8 cellular contexts compared by ENCODE assay signal in the genomic region with DNA sequence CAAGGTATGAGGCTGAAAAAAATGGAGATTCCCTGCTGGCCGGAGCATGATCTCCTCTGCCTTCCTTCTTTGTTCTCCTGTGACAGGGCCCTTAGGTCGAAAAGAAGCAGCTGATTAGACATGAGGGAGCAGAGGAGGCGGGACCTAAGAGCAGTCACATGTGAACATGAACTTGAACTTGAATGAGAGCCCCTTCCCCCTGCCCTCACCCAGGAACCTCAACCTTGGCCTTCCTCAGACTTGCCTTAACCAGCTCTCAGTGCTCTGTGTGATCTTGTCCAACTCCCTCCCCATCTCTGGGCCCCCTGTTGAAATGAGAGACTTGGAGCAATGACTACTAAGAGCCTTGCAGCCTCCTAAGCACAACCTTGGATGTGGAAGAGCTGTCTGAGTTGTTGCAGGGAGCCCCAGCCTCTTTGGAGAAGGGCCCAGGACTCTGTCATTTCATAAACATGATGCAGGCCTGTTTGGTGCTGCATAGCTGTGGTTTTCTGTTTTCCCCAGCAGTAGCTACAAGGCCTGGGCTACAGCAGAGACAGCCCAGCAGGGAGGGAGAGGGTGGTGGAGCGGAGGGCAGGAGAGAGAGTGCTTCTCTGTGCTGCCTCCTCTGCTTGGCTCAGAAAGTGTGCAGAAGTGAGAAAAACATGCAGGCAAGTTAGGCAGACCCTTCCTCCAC.
A peak's percentile ranks its signal among the peaks of the same experiment; 100 is the strongest.
DNase-seq lines count a peak whose midpoint lies in the region; ATAC-seq and TF ChIP-seq lines count a peak whose summit lies in the region.

No MANE protein-coding gene starts in this region.

- DNase-seq in HFF-Myc (ENCODE audit: extremely low read depth, low read depth): peak; percentile 76
- DNase-seq in kidney tubule cell (ENCODE audit: low spot score): peak; percentile 44
- peak; percentile 30 for DNase-seq in stomach
- DNase-seq in natural killer cell treated with Interleukin-12 subunit alpha and Interleukin-12 subunit beta and Interleukin-15 and Interleukin-18, amount 100 ng/mL, for 72 hours (ENCODE audit: low spot score): no peak
- no peak for DNase-seq in activated CD4-positive, alpha-beta T cell treated with anti-CD3 and anti-CD28 coated beads, Interleukin-2, amount 50 U/mL, for 48 hours

- TF ChIP-seq CTCF in HFF-Myc (IDR thresholded peaks at IDR 0.05; ENCODE audit: low read depth, low read length, missing control alignments): no peak
- no peak for TF ChIP-seq CTCF in brain (conservative IDR thresholded peaks at IDR 0.05)
- no peak for TF ChIP-seq CTCF in stomach (IDR thresholded peaks at IDR 0.05)

- peak overlapping the region in 1 of 5 experiments; percentile 17 for H3K4me3 Mint-ChIP-seq in brain
- no peak overlapping the region for H3K4me3 Mint-ChIP-seq in natural killer cell treated with Interleukin-12 subunit alpha and Interleukin-12 subunit beta and Interleukin-15 and Interleukin-18, amount 100 ng/mL, for 72 hours

- peaks cover 11% of the 10 kb centered on the region for H3K36me3 Mint-ChIP-seq in brain
- no peaks in the 10 kb centered on the region for H3K36me3 Mint-ChIP-seq in natural killer cell treated with Interleukin-12 subunit alpha and Interleukin-12 subunit beta and Interleukin-15 and Interleukin-18, amount 100 ng/mL, for 72 hours

- no peak for TF ChIP-seq POLR2A in stomach (IDR thresholded peaks at IDR 0.05)

- ATAC-seq in HG03432 (IDR thresholded peaks at IDR 0.05; ENCODE audit: unreplicated experiment) (no peak), HG03108 (IDR thresholded peaks at IDR 0.05; ENCODE audit: unreplicated experiment) (no peak)
- ATAC-seq in natural killer cell treated with Interleukin-12 subunit alpha and Interleukin-12 subunit beta and Interleukin-15 and Interleukin-18, amount 100 ng/mL, for 72 hours: no peak

- intact Hi-C loops in stomach (cut with DNase I; ENCODE audit: low total_unique reads): no loop called here

- peaks cover 5 to 37% (median 21%) of the 10 kb centered on the region in 4 donors for H3K4me1 ChIP-seq in stomach

- WGBS in stomach, 5 donors: 58 to 74% (median 63%) methylated on average over 4 of the region's 4 CpGs

- peaks cover 61% of the 10 kb centered on the region for H3K4me1 Mint-ChIP-seq in brain
- H3K4me1 Mint-ChIP-seq in natural killer cell treated with Interleukin-12 subunit alpha and Interleukin-12 subunit beta and Interleukin-15 and Interleukin-18, amount 100 ng/mL, for 72 hours (ENCODE audit: low read depth in 2 of 2): no peaks in the 10 kb centered on the region

- no peak overlapping the region for H3K4me3 ChIP-seq in HFF-Myc (replicated peaks; ENCODE audit: low read depth, low read length)
- H3K4me3 ChIP-seq in stomach: no peak overlapping the region

- H3K36me3 ChIP-seq in stomach: no peaks in the 10 kb centered on the region

- H3K27me3 Mint-ChIP-seq in brain: no peaks in the 10 kb centered on the region
- H3K27me3 Mint-ChIP-seq in natural killer cell treated with Interleukin-12 subunit alpha and Interleukin-12 subunit beta and Interleukin-15 and Interleukin-18, amount 100 ng/mL, for 72 hours: peaks cover 2 to 7% of the 10 kb centered on the region in 2 donors

- peaks cover 0 to 7% (median 0%) of the 10 kb centered on the region in 4 donors for H3K9me3 ChIP-seq in stomach

- H3K9me3 Mint-ChIP-seq in brain: peaks cover 9 to 12% (median 11%) of the 10 kb centered on the region in 5 experiments
- peaks cover 6% of the 10 kb centered on the region for H3K9me3 Mint-ChIP-seq in natural killer cell treated with Interleukin-12 subunit alpha and Interleukin-12 subunit beta and Interleukin-15 and Interleukin-18, amount 100 ng/mL, for 72 hours

- TF ChIP-seq EP300 in stomach (IDR thresholded peaks at IDR 0.05): no peak

- peak overlapping the region; percentile 89 to 97 (median 94) for H3K27ac Mint-ChIP-seq in brain
- no peak overlapping the region for H3K27ac Mint-ChIP-seq in natural killer cell treated with Interleukin-12 subunit alpha and Interleukin-12 subunit beta and Interleukin-15 and Interleukin-18, amount 100 ng/mL, for 72 hours

- H3K27me3 ChIP-seq in stomach: no peaks in the 10 kb centered on the region

- peak overlapping the region in 3 of 5 donors; percentile 49 to 73 (median 72) for H3K27ac ChIP-seq in stomach

Comparison
In these comparisons a context has a peak if more than half of its experiments do, and no peak if none do; other contexts are left out.
1. DNase-seq: peak in HFF-Myc (single experiment), kidney tubule cell (single experiment) and stomach (single experiment); none in natural killer cell treated with Interleukin-12 subunit alpha and Interleukin-12 subunit beta and Interleukin-15 and Interleukin-18, amount 100 ng/mL, for 72 hours (single experiment) and activated CD4-positive, alpha-beta T cell treated with anti-CD3 and anti-CD28 coated beads, Interleukin-2, amount 50 U/mL, for 48 hours (0 of 2).
2. H3K27ac Mint-ChIP-seq: peak in brain (5 of 5); none in natural killer cell treated with Interleukin-12 subunit alpha and Interleukin-12 subunit beta and Interleukin-15 and Interleukin-18, amount 100 ng/mL, for 72 hours (0 of 2).